ENCODE assay signal across 24 cellular contexts in the genomic region with DNA sequence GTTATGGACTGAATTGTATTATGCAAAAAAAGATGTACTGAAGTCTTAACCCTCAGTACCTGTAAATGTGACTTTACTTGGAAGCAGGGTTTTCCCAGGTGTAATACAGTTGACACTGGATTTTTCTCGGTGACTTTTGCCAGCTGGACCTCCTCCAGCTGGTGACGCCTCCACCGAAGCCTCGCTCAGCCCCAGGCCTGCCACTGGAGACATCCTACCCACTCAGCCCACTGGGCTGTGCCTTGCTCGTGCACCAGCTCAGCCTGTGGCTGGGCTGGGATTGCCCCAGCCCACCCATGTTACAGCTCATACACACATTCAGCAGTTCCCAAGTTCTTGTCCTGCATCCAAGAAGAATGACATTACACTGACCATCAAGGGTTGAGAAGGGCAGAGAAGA. TPM values are rescaled to one million over a fixed set of nuclear protein-coding genes. Genes with fewer than 3 reads are reported as not detected.
DNase-seq lines count a peak whose midpoint lies in the region; ATAC-seq and TF ChIP-seq lines count a peak whose summit lies in the region.
"Had no signal": no experiment of that assay in that cellular context is flagged by ENCODE, and none has a peak within 500 bp of the region (broad histone marks: within the 10 kb centered on the region; RNA-seq: fewer than 3 reads in every experiment).

No MANE protein-coding gene starts in this region.

- DNase-seq in Right ventricle myocardium inferior (ENCODE audit: missing footprints) (no peak), cardiac septum (ENCODE audit: low spot score) (no peak), left cardiac atrium (no peak), osteoblast (ENCODE audit: insufficient read length, low spot score, missing footprints) (peak; percentile 11), NCI-H2196 (lab: John Stamatoyannopoulos, UW; ENCODE audit: unreplicated experiment) (no peak), SKM-1 (lab: John Stamatoyannopoulos, UW; ENCODE audit: unreplicated experiment) (no peak)
- DNase-seq: 8988T, Calu3, DMS79 treated with DMSO at 0.1 percent for 48 hours, GF-D8, Karpas-422, NCI-H1092, NCI-H1417 treated with DMSO at 0.1 percent for 48 hours, NCI-H187, NCI-H2081 treated with DMSO at 0.1 percent for 48 hours, NCI-H2171, NCI-H524 treated with DMSO at 0.1 percent for 48 hours, NCI-H774, RPMI8226, SIG-M5, SK-N-SH had no signal

- H2AFZ ChIP-seq in osteoblast (ENCODE audit: low read length) = no peak overlapping the region

- no peak overlapping the region for H3K27ac ChIP-seq in osteoblast (ENCODE audit: low read depth, low read length)
- H3K27ac ChIP-seq: HL-60 had no signal

- no peaks in the 10 kb centered on the region for H3K79me2 ChIP-seq in osteoblast (ENCODE audit: insufficient read depth, low read length)

- H3K4me3 ChIP-seq in osteoblast (ENCODE audit: insufficient read depth, low read length) = no peak overlapping the region

- no peak for TF ChIP-seq CTCF in osteoblast (IDR thresholded peaks at IDR 0.05; ENCODE audit: extremely low read depth, low read depth, low read length)

- H3K4me2 ChIP-seq in osteoblast (ENCODE audit: insufficient read depth, low read length) = no peak overlapping the region
- H3K4me2 ChIP-seq: SK-N-SH had no signal

- no peaks in the 10 kb centered on the region for H3K9me3 ChIP-seq in osteoblast (ENCODE audit: low read depth, low read length)
- H3K9me3 ChIP-seq: SK-N-SH had no signal

- peak; percentile 44 for ATAC-seq in Right ventricle myocardium inferior
- peak; percentile 44 to 54 for ATAC-seq in left cardiac atrium
- ATAC-seq in GM21529 (IDR thresholded peaks at IDR 0.05; ENCODE audit: unreplicated experiment) = no peak

- H3K27me3 ChIP-seq in osteoblast (ENCODE audit: insufficient read depth, low read length) = no peaks in the 10 kb centered on the region

- H3K4me1 ChIP-seq in osteoblast (ENCODE audit: insufficient read depth, low read length) = no peaks in the 10 kb centered on the region

- H4K20me1 ChIP-seq in osteoblast (ENCODE audit: insufficient read depth, low read length) = peaks cover 2% of the 10 kb centered on the region

- no peaks in the 10 kb centered on the region for H3K36me3 ChIP-seq in osteoblast (ENCODE audit: insufficient read depth, low read length)

- intact Hi-C loops in Right ventricle myocardium inferior (cut with DNase I) = no loop called here
- intact Hi-C loops in cardiac septum (cut with DNase I) = no loop called here
- intact Hi-C loops in left cardiac atrium (cut with DNase I) = no loop called here

RNA-seq across cellular contexts. Expression of a gene that starts 42.4 kb away (rescaled TPM):
- total RNA-seq in Right ventricle myocardium inferior = 48.7 TPM
- 25.4 TPM for total RNA-seq in cardiac septum
- total RNA-seq in left cardiac atrium = 10 to 100 TPM; 15.7 to 33.5 TPM
- total RNA-seq in osteoblast = not detected in 2 replicates
- total RNA-seq: Calu3, H4 had no signal

Comparison
In these comparisons a context has a peak if more than half of its experiments do, and no peak if none do; other contexts are left out.
1. RNA of a gene that starts 42.4 kb away (total RNA-seq): 48.7 TPM in Right ventricle myocardium inferior (single experiment), 15.7 to 33.5 TPM in left cardiac atrium and 25.4 TPM in cardiac septum (single experiment); not detected in osteoblast; every median in the first group is over 10 times any median in the second.